ENCODE assay signal across 8 cellular contexts in the genomic region with DNA sequence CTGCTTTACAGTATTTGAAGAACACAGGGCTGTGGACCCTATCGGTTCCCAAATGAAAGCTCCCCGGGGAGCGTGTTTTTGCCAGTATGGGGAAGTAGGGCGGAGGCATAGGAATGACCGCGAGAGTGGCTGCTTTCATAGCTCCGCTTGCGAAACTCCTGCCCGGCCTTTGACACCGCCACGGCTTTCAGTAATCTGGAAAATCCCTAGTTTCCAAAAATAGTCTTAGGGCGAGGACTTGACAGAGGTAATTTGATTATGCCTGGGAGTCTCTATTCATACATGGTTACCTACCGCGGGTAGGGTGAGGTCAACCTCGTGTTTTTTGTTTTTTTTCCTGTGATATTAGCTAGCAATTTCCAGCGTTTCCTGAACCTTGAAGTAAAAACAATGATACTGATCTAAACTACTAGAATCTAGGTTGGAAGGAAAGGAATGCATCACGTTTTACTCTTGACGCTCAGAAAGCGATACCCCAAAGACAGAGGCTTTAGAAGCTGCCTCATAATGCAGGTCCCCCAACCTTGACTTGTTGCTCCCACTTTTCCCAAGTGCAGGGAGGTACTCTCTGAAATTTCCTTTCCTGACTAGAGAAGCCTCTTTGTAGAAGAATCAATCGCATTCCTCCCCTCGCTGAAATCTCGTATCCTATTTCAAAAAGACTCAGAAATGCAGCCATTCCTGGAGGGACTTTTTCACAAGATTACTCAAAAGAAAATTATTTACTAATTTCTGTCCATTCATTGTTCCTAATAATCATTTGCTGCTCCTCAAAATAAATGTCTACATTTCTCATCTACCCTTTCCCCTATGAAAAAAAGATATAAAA. TPM values are rescaled to one million over a fixed set of nuclear protein-coding genes. Genes with fewer than 3 reads are reported as not detected.
DNase-seq lines count a peak whose midpoint lies in the region; ATAC-seq and TF ChIP-seq lines count a peak whose summit lies in the region.

No MANE protein-coding gene starts in this region.

- CTCF ChIA-PET in Panc1 (lab: Charles Lee) = no interaction called here

- intact Hi-C loops in Panc1 (cut with micrococcal nuclease; ENCODE audit: unreplicated experiment) (loop anchor here (1.0 kb wide), 1 partner anchor 14 kb away; no protein-coding TSS in a partner anchor), heart left ventricle (cut with DNase I) (loop anchor here (1.0 to 10.0 kb wide), 4 partner anchors 13 to 84 kb away; no protein-coding TSS in a partner anchor), posterior vena cava (cut with DNase I) (loop anchor here in 1 of 2 donors (2.0 kb wide), 1 partner anchor 14 kb away; no protein-coding TSS in a partner anchor)

- WGBS in heart left ventricle, 4 donors = 6 to 11% (median 9%) methylated on average over 16 to 22 of the region's 22 CpGs

- H3K36me3 ChIP-seq in DND-41 (ENCODE audit: insufficient read depth, low read length) = peaks cover 34% of the 10 kb centered on the region
- H3K36me3 ChIP-seq in Panc1 (ENCODE audit: control insufficient read depth, insufficient read depth, low read length) = peaks cover 34% of the 10 kb centered on the region
- peaks cover 3 to 32% (median 29%) of the 10 kb centered on the region in 9 donors for H3K36me3 ChIP-seq in heart left ventricle

- TF ChIP-seq CTCF in DND-41 (IDR thresholded peaks at IDR 0.05; ENCODE audit: borderline replicate concordance, extremely low read depth, low read length, poor library complexity, severe bottlenecking) (no peak), Panc1 (IDR thresholded peaks at IDR 0.05) (no peak), heart left ventricle (IDR thresholded peaks at IDR 0.05) (no peak)

- ATAC-seq in DND-41 (ENCODE audit: insufficient read depth, low read depth) (peak; percentile 40), GM21423 (IDR thresholded peaks at IDR 0.05; ENCODE audit: unreplicated experiment) (peak; percentile 29), Panc1 (peak; percentile 57), heart left ventricle (peak; percentile 78 to 85 (median 81))

- H3K36me3 Mint-ChIP-seq in activated naive CD8-positive, alpha-beta T cell treated with anti-CD3 and anti-CD28 coated beads for 36 hours = peaks cover 60% of the 10 kb centered on the region

- peak overlapping the region; percentile 98 for H3K27ac Mint-ChIP-seq in activated naive CD8-positive, alpha-beta T cell treated with anti-CD3 and anti-CD28 coated beads for 36 hours

- H2AFZ ChIP-seq in DND-41 (ENCODE audit: low read depth, low read length) = peak overlapping the region; percentile 81

- POLR2A ChIA-PET in Panc1 (lab: Charles Lee) = interaction anchor here (0.6 to 2.7 kb wide), 4 partner anchors 13 to 1562 kb away, joined by 3 to 59 read pairs (median 4); no protein-coding TSS in a partner anchor

- H3K4me3 ChIP-seq in DND-41 (ENCODE audit: low read depth in 1 of 2, low read length in 2 of 2) (peak overlapping the region; percentile 33 to 76), Panc1 (ENCODE audit: low read depth in 2 of 2, low read length in 2 of 2) (peak overlapping the region; percentile 71 to 88), heart left ventricle (peak overlapping the region; percentile 79 to 100 (median 96))

- peak overlapping the region; percentile 96 for H3K4me3 Mint-ChIP-seq in activated naive CD8-positive, alpha-beta T cell treated with anti-CD3 and anti-CD28 coated beads for 36 hours

- no peaks in the 10 kb centered on the region for H3K27me3 ChIP-seq in DND-41 (ENCODE audit: insufficient read depth, low read length, poor library complexity)
- no peaks in the 10 kb centered on the region for H3K27me3 ChIP-seq in Panc1 (ENCODE audit: control insufficient read depth, insufficient read depth, low read length)
- H3K27me3 ChIP-seq in heart left ventricle = no peaks in the 10 kb centered on the region

- no peak for TF ChIP-seq POLR2A in heart left ventricle (IDR thresholded peaks at IDR 0.05)

- H3K4me1 ChIP-seq in DND-41 (ENCODE audit: insufficient read depth, low read length) (peaks cover 41% of the 10 kb centered on the region), Panc1 (ENCODE audit: control insufficient read depth, insufficient read depth, low read length) (peaks cover 29% of the 10 kb centered on the region), heart left ventricle (peaks cover 18 to 57% (median 40%) of the 10 kb centered on the region in 12 donors)

- in situ Hi-C loops in Panc1 (cut with HindIII; ENCODE audit: low pct_unique_long_range_greater_than_20kb, low sequenced_read_pairs) = no loop called here

- TSS peak; percentile 98 for BruUV-seq in Panc1 (replicated peaks; lab: Mats Ljungman, UMichigan)

- no peaks in the 10 kb centered on the region for H3K9me3 Mint-ChIP-seq in activated naive CD8-positive, alpha-beta T cell treated with anti-CD3 and anti-CD28 coated beads for 36 hours

- peak overlapping the region; percentile 69 for H3K4me2 ChIP-seq in DND-41 (ENCODE audit: insufficient read depth, low read length)

- peaks cover 37% of the 10 kb centered on the region for H3K4me1 Mint-ChIP-seq in activated naive CD8-positive, alpha-beta T cell treated with anti-CD3 and anti-CD28 coated beads for 36 hours

- peaks cover 52% of the 10 kb centered on the region for H3K79me2 ChIP-seq in DND-41 (ENCODE audit: insufficient read depth, low read length)

- H3K27ac ChIP-seq in DND-41 (ENCODE audit: low read length) (peak overlapping the region; percentile 95), Panc1 (ENCODE audit: low read length) (peak overlapping the region; percentile 100), heart left ventricle (peak overlapping the region; percentile 96 to 100 (median 99))

- H3K9ac ChIP-seq in DND-41 (ENCODE audit: low read depth, low read length) = peak overlapping the region; percentile 95

- DNase-seq in DND-41 (peak; percentile 62), HS-5 (ENCODE audit: low read depth) (peak; percentile 84), Panc1 (ENCODE audit: low read depth, low spot score) (no peak), heart left ventricle (peak; percentile 82 to 91 (median 88)), posterior vena cava (ENCODE audit: low spot score) (peak; percentile 97), cerebellar nuclear complex (lab: John Stamatoyannopoulos, UW) (no peak)
- DNase-seq in activated naive CD8-positive, alpha-beta T cell treated with anti-CD3 and anti-CD28 coated beads for 36 hours = peak; percentile 72

- H3K27me3 Mint-ChIP-seq in activated naive CD8-positive, alpha-beta T cell treated with anti-CD3 and anti-CD28 coated beads for 36 hours = no peaks in the 10 kb centered on the region

- peaks cover 34% of the 10 kb centered on the region for H4K20me1 ChIP-seq in DND-41 (ENCODE audit: insufficient read depth, low read length)

- H3K9me3 ChIP-seq in DND-41 (ENCODE audit: insufficient read depth, low read length, severe bottlenecking) = no peaks in the 10 kb centered on the region
- no peaks in the 10 kb centered on the region for H3K9me3 ChIP-seq in Panc1 (ENCODE audit: control insufficient read depth, insufficient read depth, low read depth, low read length)
- H3K9me3 ChIP-seq in heart left ventricle = no peaks in the 10 kb centered on the region

RNA-seq across cellular contexts. Expression of a gene that starts 0.9 kb away (rescaled TPM):
- total RNA-seq in Panc1 (2021; ENCODE audit: unreplicated experiment) (118 TPM), heart left ventricle (10 to 100 TPM; 15.5 to 66.7 (median 26.8) TPM), posterior vena cava (100 to 1,000 TPM in 1 of 2 donors, 10 to 100 TPM in 1; 84.5 to 125 TPM)
- 48.3 TPM for polyA plus RNA-seq in Panc1 (2012; ENCODE audit: insufficient read length)
- 100 to 1,000 TPM; 139 to 156 TPM for total RNA-seq in activated naive CD8-positive, alpha-beta T cell treated with anti-CD3 and anti-CD28 coated beads for 36 hours
- 10 to 100 TPM; 19.4 to 25.3 TPM for polyA plus RNA-seq in heart left ventricle

Comparison
In these comparisons a context has a peak if more than half of its experiments do, and no peak if none do; other contexts are left out.
1. ATAC-seq: peak in every context shown above with its lines; median percentile 81 in heart left ventricle; 57 in Panc1; 40 in DND-41; 29 in GM21423.
2. DNase-seq: peak in DND-41 (single experiment), HS-5 (single experiment), activated naive CD8-positive, alpha-beta T cell treated with anti-CD3 and anti-CD28 coated beads for 36 hours (single experiment), heart left ventricle (5 of 5) and posterior vena cava (single experiment); none in Panc1 (single experiment) and cerebellar nuclear complex (0 of 2).
3. Peak in every context shown above with its lines, with median percentiles within 50 percentile points of each other: H3K27ac ChIP-seq and H3K4me3 ChIP-seq.